In the genomic region with DNA sequence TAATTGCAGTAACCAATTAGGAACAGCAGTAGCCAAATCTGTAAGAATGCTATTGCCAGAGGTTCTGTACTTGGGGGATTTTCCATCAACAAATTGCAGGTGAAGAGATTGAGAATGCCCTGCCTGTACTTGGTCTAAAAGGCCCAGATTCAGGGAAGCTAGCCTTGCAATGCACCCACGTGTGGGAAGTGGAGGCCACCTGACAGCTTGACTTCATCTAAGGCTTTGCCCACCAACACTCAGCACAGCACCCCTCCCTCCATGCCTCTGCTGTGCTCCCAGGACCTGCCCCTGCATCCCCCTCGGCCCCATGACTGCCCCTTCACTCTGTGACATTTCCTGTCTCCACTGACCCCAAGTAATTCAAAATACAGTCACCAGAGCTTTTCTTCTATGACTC, we compare ENCODE assay signal across 24 cellular contexts.
A peak's percentile ranks its signal among the peaks of the same experiment; 100 is the strongest.
DNase-seq lines count a peak whose midpoint lies in the region; ATAC-seq and TF ChIP-seq lines count a peak whose summit lies in the region.
"Had no signal": no experiment of that assay in that cellular context is flagged by ENCODE, and none has a peak within 500 bp of the region (broad histone marks: within the 10 kb centered on the region; RNA-seq: fewer than 3 reads in every experiment).

No MANE protein-coding gene starts in this region.

- DNase-seq in natural killer cell = peak; percentile 2
- DNase-seq in natural killer cell treated with Interleukin-12 subunit alpha and Interleukin-12 subunit beta and Interleukin-15 and Interleukin-18, amount 100 ng/mL, for 72 hours (ENCODE audit: low spot score) = no peak
- DNase-seq in left lobe of liver (ENCODE audit: low spot score) = peak; percentile 8
- peak; percentile 20 for DNase-seq in sigmoid colon
- no peak for DNase-seq in HuH-7.5 (ENCODE audit: low spot score)
- no peak for DNase-seq in AG08396 (ENCODE audit: low spot score)
- DNase-seq in mesendoderm = no peak
- DNase-seq: MM.1S; NCI-H1417; NCI-H1694; NCI-H2029 treated with DMSO at 0.1 percent for 48 hours; NCI-H446 treated with DMSO at 0.1 percent for 48 hours; NCI-H526; NCI-H82; NK-92 treated with Interleukin-12 subunit alpha and Interleukin-12 subunit beta, amount 100 ng/mL, for 24 hours; PC-3; SJCRH30 had no signal

- H3K9ac ChIP-seq in mesendoderm (ENCODE audit: low read length) = no peak overlapping the region
- H3K9ac ChIP-seq: BLaER1, KMS-11 had no signal

- H3K36me3 Mint-ChIP-seq in natural killer cell = no peaks in the 10 kb centered on the region
- no peaks in the 10 kb centered on the region for H3K36me3 Mint-ChIP-seq in natural killer cell treated with Interleukin-12 subunit alpha and Interleukin-12 subunit beta and Interleukin-15 and Interleukin-18, amount 100 ng/mL, for 72 hours
- H3K36me3 Mint-ChIP-seq: IgD-negative memory B cell had no signal

- TF ChIP-seq POLR2A in sigmoid colon (IDR thresholded peaks at IDR 0.05) = no peak

- H3K79me1 ChIP-seq in mesendoderm (ENCODE audit: low read length) = no peaks in the 10 kb centered on the region

- H3K4ac ChIP-seq in mesendoderm (ENCODE audit: low read depth, low read length) = no peak overlapping the region

- TF ChIP-seq EP300 in sigmoid colon (IDR thresholded peaks at IDR 0.05) = no peak

- no peaks in the 10 kb centered on the region for H3K4me1 ChIP-seq in sigmoid colon
- H3K4me1 ChIP-seq in mesendoderm (ENCODE audit: control insufficient read depth, low read depth, low read length) = no peaks in the 10 kb centered on the region
- H3K4me1 ChIP-seq: BLaER1, HAP-1, SJCRH30 had no signal

- no peak for TF ChIP-seq CTCF in natural killer cell (IDR thresholded peaks at IDR 0.05)
- no peak for TF ChIP-seq CTCF in sigmoid colon (IDR thresholded peaks at IDR 0.05)

- intact Hi-C loops in natural killer cell (cut with micrococcal nuclease) (no loop called here), sigmoid colon (cut with DNase I) (no loop called here)

- no peak overlapping the region for H2BK120ac ChIP-seq in mesendoderm (ENCODE audit: low read depth, low read length)

- H3K27ac ChIP-seq in sigmoid colon (no peak overlapping the region), mesendoderm (ENCODE audit: low read depth, low read length) (no peak overlapping the region)
- H3K27ac ChIP-seq: BLaER1, KMS-11, SJCRH30 had no signal

- H3K27me3 ChIP-seq in sigmoid colon (no peaks in the 10 kb centered on the region), mesendoderm (ENCODE audit: insufficient read depth, low read length, poor library complexity) (no peaks in the 10 kb centered on the region)
- H3K27me3 ChIP-seq: BLaER1, SJCRH30 had no signal

- H3K27ac Mint-ChIP-seq in natural killer cell = no peak overlapping the region
- H3K27ac Mint-ChIP-seq in natural killer cell treated with Interleukin-12 subunit alpha and Interleukin-12 subunit beta and Interleukin-15 and Interleukin-18, amount 100 ng/mL, for 72 hours = no peak overlapping the region
- H3K27ac Mint-ChIP-seq: CD4-positive, alpha-beta T cell; GM23338; IgD-negative memory B cell had no signal

- H2BK5ac ChIP-seq in mesendoderm (ENCODE audit: low read length) = no peak overlapping the region

- no peaks in the 10 kb centered on the region for H3K9me3 Mint-ChIP-seq in natural killer cell
- no peaks in the 10 kb centered on the region for H3K9me3 Mint-ChIP-seq in natural killer cell treated with Interleukin-12 subunit alpha and Interleukin-12 subunit beta and Interleukin-15 and Interleukin-18, amount 100 ng/mL, for 72 hours
- H3K9me3 Mint-ChIP-seq: CD4-positive, alpha-beta T cell; GM23338 had no signal

- H4K8ac ChIP-seq in mesendoderm (ENCODE audit: low read depth, low read length) = no peak overlapping the region

- peaks cover 0 to 8% of the 10 kb centered on the region in 2 donors for H3K27me3 Mint-ChIP-seq in natural killer cell (ENCODE audit: low read depth in 2 of 2)
- peaks cover 1 to 6% of the 10 kb centered on the region in 2 donors for H3K27me3 Mint-ChIP-seq in natural killer cell treated with Interleukin-12 subunit alpha and Interleukin-12 subunit beta and Interleukin-15 and Interleukin-18, amount 100 ng/mL, for 72 hours
- H3K27me3 Mint-ChIP-seq: IgD-negative memory B cell had no signal

- H3K79me2 ChIP-seq in mesendoderm (ENCODE audit: control insufficient read depth, insufficient read depth, low read length) = no peaks in the 10 kb centered on the region

- ATAC-seq in natural killer cell = no peak
- no peak for ATAC-seq in natural killer cell treated with Interleukin-12 subunit alpha and Interleukin-12 subunit beta and Interleukin-15 and Interleukin-18, amount 100 ng/mL, for 72 hours
- ATAC-seq in left lobe of liver = no peak
- ATAC-seq: GM23338, PC-3, Right ventricle myocardium inferior had no signal

- H3K4me3 ChIP-seq in sigmoid colon = no peak overlapping the region
- H3K4me3 ChIP-seq in mesendoderm (ENCODE audit: low read length) = no peak overlapping the region
- H3K4me3 ChIP-seq: BLaER1, GM23338, HAP-1, SJCRH30 had no signal

- H3K9me3 ChIP-seq in sigmoid colon = no peaks in the 10 kb centered on the region
- H3K9me3 ChIP-seq: BLaER1, HAP-1, SJCRH30 had no signal

- H2BK15ac ChIP-seq in mesendoderm (replicated peaks; ENCODE audit: low read depth) = no peak overlapping the region

- H3K36me3 ChIP-seq in sigmoid colon (no peaks in the 10 kb centered on the region), mesendoderm (ENCODE audit: control insufficient read depth, insufficient read depth, low read length) (no peaks in the 10 kb centered on the region)
- H3K36me3 ChIP-seq: BLaER1, HAP-1, SJCRH30 had no signal

- no peak overlapping the region for H4K5ac ChIP-seq in mesendoderm (ENCODE audit: low read length)

- H3K4me3 Mint-ChIP-seq in natural killer cell = no peak overlapping the region
- no peak overlapping the region for H3K4me3 Mint-ChIP-seq in natural killer cell treated with Interleukin-12 subunit alpha and Interleukin-12 subunit beta and Interleukin-15 and Interleukin-18, amount 100 ng/mL, for 72 hours
- H3K4me3 Mint-ChIP-seq: CD4-positive, alpha-beta T cell; GM23338; IgD-negative memory B cell had no signal

- H3K23ac ChIP-seq in mesendoderm (ENCODE audit: low read length) = no peak overlapping the region

- H3K18ac ChIP-seq in mesendoderm (ENCODE audit: low read length) = no peak overlapping the region

- WGBS in sigmoid colon, 2 donors = 57 to 58% methylated on average over 2 of the region's 2 CpGs
- WGBS in mesendoderm (ENCODE audit: extremely low coverage, insufficient coverage, low lambda C conversion rate) = no CpG with 5 or more reads among the region's 2 CpGs

- no peaks in the 10 kb centered on the region for H3K4me1 Mint-ChIP-seq in natural killer cell
- H3K4me1 Mint-ChIP-seq in natural killer cell treated with Interleukin-12 subunit alpha and Interleukin-12 subunit beta and Interleukin-15 and Interleukin-18, amount 100 ng/mL, for 72 hours (ENCODE audit: low read depth in 2 of 2) = no peaks in the 10 kb centered on the region
- H3K4me1 Mint-ChIP-seq: GM23338, IgD-negative memory B cell had no signal

- no peak overlapping the region for H2AK5ac ChIP-seq in mesendoderm (ENCODE audit: low read length)

- no peak overlapping the region for H3K56ac ChIP-seq in mesendoderm (ENCODE audit: low read length)

- no peak overlapping the region for H3K4me2 ChIP-seq in mesendoderm (ENCODE audit: low read length)
- H3K4me2 ChIP-seq: BLaER1, GM23338, KMS-11 had no signal

Comparison
In these comparisons a context has a peak if more than half of its experiments do, and no peak if none do; other contexts are left out.
1. DNase-seq: peak in natural killer cell (single experiment), left lobe of liver (single experiment) and sigmoid colon (single experiment); none in natural killer cell treated with Interleukin-12 subunit alpha and Interleukin-12 subunit beta and Interleukin-15 and Interleukin-18, amount 100 ng/mL, for 72 hours (single experiment), HuH-7.5 (single experiment), AG08396 (single experiment) and mesendoderm (single experiment).